1 cellular context compared by ENCODE assay signal in the genomic region with DNA sequence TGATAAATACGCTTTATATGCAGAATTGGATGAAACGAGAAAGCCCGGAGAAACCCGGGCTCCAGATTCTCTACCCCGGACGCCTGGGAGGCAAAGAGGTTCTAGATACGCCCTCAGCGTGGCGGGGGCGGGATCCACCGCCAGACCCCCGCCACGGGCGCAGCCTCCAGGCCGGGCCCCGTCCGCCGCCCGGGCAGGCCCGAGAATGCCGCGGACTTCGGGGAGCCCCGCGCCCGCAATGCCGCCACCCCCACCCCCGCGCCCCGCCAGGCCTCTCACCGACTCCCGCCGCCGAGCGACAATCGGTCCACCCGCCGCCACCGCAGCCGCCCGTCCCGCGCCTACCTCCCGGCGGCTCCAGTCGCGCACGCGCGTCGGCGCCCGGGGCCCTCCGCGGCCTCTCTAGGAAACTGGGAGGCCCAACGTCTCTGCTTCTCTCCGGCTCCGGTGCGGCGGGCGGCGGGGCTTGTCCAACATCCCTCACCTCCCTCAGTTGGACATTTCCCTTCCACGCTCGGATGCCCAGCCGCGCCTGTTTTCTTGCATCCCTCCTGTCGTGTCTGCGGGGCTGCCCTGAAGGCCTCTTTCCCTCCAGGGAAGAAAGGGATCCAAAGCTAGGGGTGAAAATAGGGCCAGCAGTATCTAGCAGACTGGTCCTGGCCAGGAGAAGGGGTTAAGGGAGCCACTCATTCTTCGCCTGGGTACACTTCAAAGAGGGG.
TF ChIP-seq lines count a peak whose summit lies in the region.

TSS of gene ZNF445 (minus strand) at position 359 of the 719 bp plus-strand sequence. CDS start 22,121 bp downstream, outside the sequence.

TF ChIP-seq in HepG2, 621 proteins besides CTCF, POLR2A, EP300 and RAD21 (continued from another document and continues in another):
- TF ChIP-seq, protein P1, sequence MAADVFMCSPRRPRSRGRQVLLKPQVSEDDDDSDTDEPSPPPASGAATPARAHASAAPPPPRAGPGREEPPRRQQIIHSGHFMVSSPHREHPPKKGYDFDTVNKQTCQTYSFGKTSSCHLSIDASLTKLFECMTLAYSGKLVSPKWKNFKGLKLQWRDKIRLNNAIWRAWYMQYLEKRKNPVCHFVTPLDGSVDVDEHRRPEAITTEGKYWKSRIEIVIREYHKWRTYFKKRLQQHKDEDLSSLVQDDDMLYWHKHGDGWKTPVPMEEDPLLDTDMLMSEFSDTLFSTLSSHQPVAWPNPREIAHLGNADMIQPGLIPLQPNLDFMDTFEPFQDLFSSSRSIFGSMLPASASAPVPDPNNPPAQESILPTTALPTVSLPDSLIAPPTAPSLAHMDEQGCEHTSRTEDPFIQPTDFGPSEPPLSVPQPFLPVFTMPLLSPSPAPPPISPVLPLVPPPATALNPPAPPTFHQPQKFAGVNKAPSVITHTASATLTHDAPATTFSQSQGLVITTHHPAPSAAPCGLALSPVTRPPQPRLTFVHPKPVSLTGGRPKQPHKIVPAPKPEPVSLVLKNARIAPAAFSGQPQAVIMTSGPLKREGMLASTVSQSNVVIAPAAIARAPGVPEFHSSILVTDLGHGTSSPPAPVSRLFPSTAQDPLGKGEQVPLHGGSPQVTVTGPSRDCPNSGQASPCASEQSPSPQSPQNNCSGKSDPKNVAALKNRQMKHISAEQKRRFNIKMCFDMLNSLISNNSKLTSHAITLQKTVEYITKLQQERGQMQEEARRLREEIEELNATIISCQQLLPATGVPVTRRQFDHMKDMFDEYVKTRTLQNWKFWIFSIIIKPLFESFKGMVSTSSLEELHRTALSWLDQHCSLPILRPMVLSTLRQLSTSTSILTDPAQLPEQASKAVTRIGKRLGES (CRISPR knock-in tag; IDR thresholded peaks at IDR 0.05; ENCODE audit: borderline replicate concordance) = no peak
- TF ChIP-seq GATAD1 (CRISPR knock-in tag; IDR thresholded peaks at IDR 0.05) (peak; percentile 61), ZEB1 (IDR thresholded peaks at IDR 0.05; ENCODE audit: insufficient replicate concordance, low read depth) (no peak), HINFP (CRISPR knock-in tag; IDR thresholded peaks at IDR 0.05; ENCODE audit: low read depth) (no peak), ZSCAN9 (CRISPR knock-in tag; IDR thresholded peaks at IDR 0.05; ENCODE audit: borderline replicate concordance) (no peak), ZNF615 (CRISPR knock-in tag; IDR thresholded peaks at IDR 0.05; ENCODE audit: borderline replicate concordance) (no peak), ZNF260 (CRISPR knock-in tag; IDR thresholded peaks at IDR 0.05; ENCODE audit: borderline replicate concordance, low read depth) (no peak), ZSCAN12 (CRISPR knock-in tag; IDR thresholded peaks at IDR 0.05) (no peak), SMAD9 (CRISPR knock-in tag; IDR thresholded peaks at IDR 0.05) (no peak), ZNF335 (CRISPR knock-in tag; IDR thresholded peaks at IDR 0.05) (no peak), TP53 (CRISPR knock-in tag; conservative IDR thresholded peaks at IDR 0.05) (no peak), JUNB (CRISPR knock-in tag; IDR thresholded peaks at IDR 0.05; ENCODE audit: borderline replicate concordance) (no peak), ZNF20 (CRISPR knock-in tag; IDR thresholded peaks at IDR 0.05) (no peak), SCMH1 (CRISPR knock-in tag; IDR thresholded peaks at IDR 0.05; ENCODE audit: borderline replicate concordance) (no peak), XRCC5 (optimal IDR thresholded peaks at IDR 0.05; ENCODE audit: low read length) (no peak), ZFP37 (CRISPR knock-in tag; IDR thresholded peaks at IDR 0.05; ENCODE audit: borderline replicate concordance) (no peak), ZNF484 (CRISPR knock-in tag; IDR thresholded peaks at IDR 0.05; ENCODE audit: borderline replicate concordance, low read depth) (no peak), RORA (CRISPR knock-in tag; IDR thresholded peaks at IDR 0.05) (no peak), ZNF780A (CRISPR knock-in tag; IDR thresholded peaks at IDR 0.05) (no peak), RARA (CRISPR knock-in tag; IDR thresholded peaks at IDR 0.05) (no peak), ZNF576 (CRISPR knock-in tag; IDR thresholded peaks at IDR 0.05) (no peak), RFX1 (IDR thresholded peaks at IDR 0.05) (no peak), ZNF747 (CRISPR knock-in tag; IDR thresholded peaks at IDR 0.05; ENCODE audit: borderline replicate concordance) (peak; percentile 18; the same call in 1 of the 2 replicates), RXRA (CRISPR knock-in tag; IDR thresholded peaks at IDR 0.05) (no peak), ZNF333 (CRISPR knock-in tag; IDR thresholded peaks at IDR 0.05; ENCODE audit: borderline replicate concordance) (no peak), ZNF337 (CRISPR knock-in tag; IDR thresholded peaks at IDR 0.05; ENCODE audit: borderline replicate concordance, low read depth) (no peak), KDM5A (IDR thresholded peaks at IDR 0.05; ENCODE audit: borderline replicate concordance, low read length) (0 out of 2 replicates have a peak, but pooled peaks have one; percentile 25), RBM22 (optimal IDR thresholded peaks at IDR 0.05; ENCODE audit: low read length) (peak; percentile 16), ZNF660 (CRISPR knock-in tag; IDR thresholded peaks at IDR 0.05; ENCODE audit: borderline replicate concordance, low read depth) (no peak), ZSCAN22 (CRISPR knock-in tag; IDR thresholded peaks at IDR 0.05) (no peak), ZNF773 (CRISPR knock-in tag; IDR thresholded peaks at IDR 0.05; ENCODE audit: borderline replicate concordance) (no peak), ZNF839 (CRISPR knock-in tag; IDR thresholded peaks at IDR 0.05; ENCODE audit: borderline replicate concordance) (no peak), NAIF1 (CRISPR knock-in tag; IDR thresholded peaks at IDR 0.05; ENCODE audit: borderline replicate concordance) (no peak), MAFF (IDR thresholded peaks at IDR 0.05; ENCODE audit: low read depth, low read length) (no peak), CHD2 (IDR thresholded peaks at IDR 0.05; ENCODE audit: low read depth, low read length) (no peak), ZNF772 (CRISPR knock-in tag; IDR thresholded peaks at IDR 0.05) (0 out of 2 replicates have a peak, but pooled peaks have one; percentile 14), PTBP1 (IDR thresholded peaks at IDR 0.05; ENCODE audit: low read depth, low read length, poor library complexity, severe bottlenecking) (no peak), ZNF326 (CRISPR knock-in tag; IDR thresholded peaks at IDR 0.05; ENCODE audit: borderline replicate concordance) (no peak), TCF7 (IDR thresholded peaks at IDR 0.05; ENCODE audit: low read depth) (no peak), ATM (IDR thresholded peaks at IDR 0.05; ENCODE audit: borderline replicate concordance) (no peak), PHF20 (CRISPR knock-in tag; IDR thresholded peaks at IDR 0.05) (peak; percentile 50), SAFB2 (CRISPR knock-in tag; IDR thresholded peaks at IDR 0.05; ENCODE audit: borderline replicate concordance, low read depth) (no peak), SRY (CRISPR knock-in tag; IDR thresholded peaks at IDR 0.05) (no peak; the same call in 1 of the 2 replicates), ZNF160 (CRISPR knock-in tag; IDR thresholded peaks at IDR 0.05) (peak; percentile 50; the same call in 1 of the 2 replicates), NFKB2 (CRISPR knock-in tag; IDR thresholded peaks at IDR 0.05; ENCODE audit: borderline replicate concordance) (no peak; the same call in 1 of the 2 replicates), ZBTB20 (CRISPR knock-in tag; IDR thresholded peaks at IDR 0.05; ENCODE audit: borderline replicate concordance, low read depth) (no peak), ZNF577 (CRISPR knock-in tag; IDR thresholded peaks at IDR 0.05; ENCODE audit: borderline replicate concordance, low read depth) (no peak)
- TF ChIP-seq, protein P2, sequence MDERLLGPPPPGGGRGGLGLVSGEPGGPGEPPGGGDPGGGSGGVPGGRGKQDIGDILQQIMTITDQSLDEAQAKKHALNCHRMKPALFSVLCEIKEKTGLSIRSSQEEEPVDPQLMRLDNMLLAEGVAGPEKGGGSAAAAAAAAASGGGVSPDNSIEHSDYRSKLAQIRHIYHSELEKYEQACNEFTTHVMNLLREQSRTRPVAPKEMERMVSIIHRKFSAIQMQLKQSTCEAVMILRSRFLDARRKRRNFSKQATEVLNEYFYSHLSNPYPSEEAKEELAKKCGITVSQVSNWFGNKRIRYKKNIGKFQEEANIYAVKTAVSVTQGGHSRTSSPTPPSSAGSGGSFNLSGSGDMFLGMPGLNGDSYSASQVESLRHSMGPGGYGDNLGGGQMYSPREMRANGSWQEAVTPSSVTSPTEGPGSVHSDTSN (CRISPR knock-in tag; IDR thresholded peaks at IDR 0.05) = no peak
- TF ChIP-seq, protein P3, sequence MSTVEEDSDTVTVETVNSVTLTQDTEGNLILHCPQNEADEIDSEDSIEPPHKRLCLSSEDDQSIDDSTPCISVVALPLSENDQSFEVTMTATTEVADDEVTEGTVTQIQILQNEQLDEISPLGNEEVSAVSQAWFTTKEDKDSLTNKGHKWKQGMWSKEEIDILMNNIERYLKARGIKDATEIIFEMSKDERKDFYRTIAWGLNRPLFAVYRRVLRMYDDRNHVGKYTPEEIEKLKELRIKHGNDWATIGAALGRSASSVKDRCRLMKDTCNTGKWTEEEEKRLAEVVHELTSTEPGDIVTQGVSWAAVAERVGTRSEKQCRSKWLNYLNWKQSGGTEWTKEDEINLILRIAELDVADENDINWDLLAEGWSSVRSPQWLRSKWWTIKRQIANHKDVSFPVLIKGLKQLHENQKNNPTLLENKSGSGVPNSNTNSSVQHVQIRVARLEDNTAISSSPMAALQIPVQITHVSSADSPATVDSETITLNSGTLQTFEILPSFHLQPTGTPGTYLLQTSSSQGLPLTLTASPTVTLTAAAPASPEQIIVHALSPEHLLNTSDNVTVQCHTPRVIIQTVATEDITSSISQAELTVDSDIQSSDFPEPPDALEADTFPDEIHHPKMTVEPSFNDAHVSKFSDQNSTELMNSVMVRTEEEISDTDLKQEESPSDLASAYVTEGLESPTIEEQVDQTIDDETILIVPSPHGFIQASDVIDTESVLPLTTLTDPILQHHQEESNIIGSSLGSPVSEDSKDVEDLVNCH (CRISPR knock-in tag; IDR thresholded peaks at IDR 0.05) = no peak
- TF ChIP-seq, protein P4, sequence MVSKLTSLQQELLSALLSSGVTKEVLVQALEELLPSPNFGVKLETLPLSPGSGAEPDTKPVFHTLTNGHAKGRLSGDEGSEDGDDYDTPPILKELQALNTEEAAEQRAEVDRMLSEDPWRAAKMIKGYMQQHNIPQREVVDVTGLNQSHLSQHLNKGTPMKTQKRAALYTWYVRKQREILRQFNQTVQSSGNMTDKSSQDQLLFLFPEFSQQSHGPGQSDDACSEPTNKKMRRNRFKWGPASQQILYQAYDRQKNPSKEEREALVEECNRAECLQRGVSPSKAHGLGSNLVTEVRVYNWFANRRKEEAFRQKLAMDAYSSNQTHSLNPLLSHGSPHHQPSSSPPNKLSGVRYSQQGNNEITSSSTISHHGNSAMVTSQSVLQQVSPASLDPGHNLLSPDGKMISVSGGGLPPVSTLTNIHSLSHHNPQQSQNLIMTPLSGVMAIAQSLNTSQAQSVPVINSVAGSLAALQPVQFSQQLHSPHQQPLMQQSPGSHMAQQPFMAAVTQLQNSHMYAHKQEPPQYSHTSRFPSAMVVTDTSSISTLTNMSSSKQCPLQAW (CRISPR knock-in tag; IDR thresholded peaks at IDR 0.05) = peak; percentile 21; the same call in 1 of the 2 replicates
- TF ChIP-seq, protein P5, sequence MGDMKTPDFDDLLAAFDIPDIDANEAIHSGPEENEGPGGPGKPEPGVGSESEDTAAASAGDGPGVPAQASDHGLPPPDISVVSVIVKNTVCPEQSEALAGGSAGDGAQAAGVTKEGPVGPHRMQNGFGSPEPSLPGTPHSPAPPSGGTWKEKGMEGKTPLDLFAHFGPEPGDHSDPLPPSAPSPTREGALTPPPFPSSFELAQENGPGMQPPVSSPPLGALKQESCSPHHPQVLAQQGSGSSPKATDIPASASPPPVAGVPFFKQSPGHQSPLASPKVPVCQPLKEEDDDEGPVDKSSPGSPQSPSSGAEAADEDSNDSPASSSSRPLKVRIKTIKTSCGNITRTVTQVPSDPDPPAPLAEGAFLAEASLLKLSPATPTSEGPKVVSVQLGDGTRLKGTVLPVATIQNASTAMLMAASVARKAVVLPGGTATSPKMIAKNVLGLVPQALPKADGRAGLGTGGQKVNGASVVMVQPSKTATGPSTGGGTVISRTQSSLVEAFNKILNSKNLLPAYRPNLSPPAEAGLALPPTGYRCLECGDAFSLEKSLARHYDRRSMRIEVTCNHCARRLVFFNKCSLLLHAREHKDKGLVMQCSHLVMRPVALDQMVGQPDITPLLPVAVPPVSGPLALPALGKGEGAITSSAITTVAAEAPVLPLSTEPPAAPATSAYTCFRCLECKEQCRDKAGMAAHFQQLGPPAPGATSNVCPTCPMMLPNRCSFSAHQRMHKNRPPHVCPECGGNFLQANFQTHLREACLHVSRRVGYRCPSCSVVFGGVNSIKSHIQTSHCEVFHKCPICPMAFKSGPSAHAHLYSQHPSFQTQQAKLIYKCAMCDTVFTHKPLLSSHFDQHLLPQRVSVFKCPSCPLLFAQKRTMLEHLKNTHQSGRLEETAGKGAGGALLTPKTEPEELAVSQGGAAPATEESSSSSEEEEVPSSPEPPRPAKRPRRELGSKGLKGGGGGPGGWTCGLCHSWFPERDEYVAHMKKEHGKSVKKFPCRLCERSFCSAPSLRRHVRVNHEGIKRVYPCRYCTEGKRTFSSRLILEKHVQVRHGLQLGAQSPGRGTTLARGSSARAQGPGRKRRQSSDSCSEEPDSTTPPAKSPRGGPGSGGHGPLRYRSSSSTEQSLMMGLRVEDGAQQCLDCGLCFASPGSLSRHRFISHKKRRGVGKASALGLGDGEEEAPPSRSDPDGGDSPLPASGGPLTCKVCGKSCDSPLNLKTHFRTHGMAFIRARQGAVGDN (CRISPR knock-in tag; IDR thresholded peaks at IDR 0.05) = peak; percentile 82
- TF ChIP-seq, protein P6, sequence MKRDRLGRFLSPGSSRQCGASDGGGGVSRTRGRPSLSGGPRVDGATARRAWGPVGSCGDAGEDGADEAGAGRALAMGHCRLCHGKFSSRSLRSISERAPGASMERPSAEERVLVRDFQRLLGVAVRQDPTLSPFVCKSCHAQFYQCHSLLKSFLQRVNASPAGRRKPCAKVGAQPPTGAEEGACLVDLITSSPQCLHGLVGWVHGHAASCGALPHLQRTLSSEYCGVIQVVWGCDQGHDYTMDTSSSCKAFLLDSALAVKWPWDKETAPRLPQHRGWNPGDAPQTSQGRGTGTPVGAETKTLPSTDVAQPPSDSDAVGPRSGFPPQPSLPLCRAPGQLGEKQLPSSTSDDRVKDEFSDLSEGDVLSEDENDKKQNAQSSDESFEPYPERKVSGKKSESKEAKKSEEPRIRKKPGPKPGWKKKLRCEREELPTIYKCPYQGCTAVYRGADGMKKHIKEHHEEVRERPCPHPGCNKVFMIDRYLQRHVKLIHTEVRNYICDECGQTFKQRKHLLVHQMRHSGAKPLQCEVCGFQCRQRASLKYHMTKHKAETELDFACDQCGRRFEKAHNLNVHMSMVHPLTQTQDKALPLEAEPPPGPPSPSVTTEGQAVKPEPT (CRISPR knock-in tag; IDR thresholded peaks at IDR 0.05; ENCODE audit: low read depth) = no peak
